1 cellular context compared by ENCODE assay signal in the genomic region with DNA sequence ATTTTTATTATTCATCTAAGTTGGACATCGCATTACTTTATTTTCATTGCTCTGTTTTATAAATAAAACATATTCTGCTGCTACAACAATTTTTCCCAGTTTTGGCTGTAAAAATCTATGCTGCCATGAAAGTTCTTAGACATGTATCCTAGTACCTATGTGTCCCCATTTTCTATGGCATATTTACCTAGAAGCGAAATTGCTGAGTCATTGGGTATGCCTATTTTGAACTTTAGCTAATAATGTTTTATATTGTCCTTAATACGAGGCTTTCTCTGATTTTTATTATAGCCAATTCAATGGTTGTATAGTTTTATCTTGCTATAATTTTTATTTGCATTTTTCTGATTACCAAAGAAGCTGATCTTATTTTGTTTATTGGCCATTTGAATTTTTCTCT.
TF ChIP-seq lines count a peak whose summit lies in the region.

No MANE protein-coding gene starts in this region.

TF ChIP-seq in GM23338, 12 proteins besides CTCF, POLR2A, EP300 and RAD21 (continued from another document):
- no peak for TF ChIP-seq REST (IDR thresholded peaks at IDR 0.05; ENCODE audit: unreplicated experiment)
- TF ChIP-seq POLR2AphosphoS5 (IDR thresholded peaks at IDR 0.05; ENCODE audit: low read depth): no peak
- TF ChIP-seq STAT1 (IDR thresholded peaks at IDR 0.05; ENCODE audit: unreplicated experiment): no peak
- no peak for TF ChIP-seq JUNB (IDR thresholded peaks at IDR 0.05; ENCODE audit: unreplicated experiment)
- no peak for TF ChIP-seq ZNF331 (CRISPR knock-in tag; IDR thresholded peaks at IDR 0.05; ENCODE audit: low read depth)
